8 cellular contexts compared by ENCODE assay signal in the genomic region with DNA sequence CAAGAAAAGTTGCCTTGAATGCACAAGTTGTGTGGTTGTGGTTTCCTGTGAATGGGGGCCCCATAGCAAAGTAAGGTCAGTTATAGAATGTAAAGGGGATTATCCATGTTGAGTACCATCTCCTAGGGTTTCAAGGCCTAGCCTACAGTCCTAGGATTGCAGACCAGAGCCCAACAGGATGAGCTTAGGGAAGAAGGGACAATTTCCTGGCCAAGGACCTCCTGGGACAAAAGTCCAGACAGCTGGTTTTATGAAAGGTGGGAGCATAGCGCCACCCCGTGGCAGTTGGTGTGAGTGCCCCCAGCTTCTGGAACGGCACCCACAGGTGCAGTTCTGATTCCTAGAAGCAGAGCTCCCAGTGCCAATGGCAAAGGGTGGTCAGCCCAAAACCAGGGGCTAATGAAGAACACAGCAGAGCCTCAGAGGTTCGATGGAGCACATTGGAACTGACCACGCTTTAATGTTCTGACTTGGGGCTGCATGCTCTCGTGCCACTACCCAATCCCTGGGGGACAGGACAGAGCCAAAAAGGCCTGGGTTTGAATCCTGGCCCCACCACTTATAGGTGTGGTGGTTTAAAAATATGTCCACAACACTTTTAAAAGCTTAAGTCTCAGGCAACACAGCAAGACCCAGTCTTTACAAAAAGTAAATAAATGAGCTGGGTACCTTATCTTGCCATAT. TPM values are rescaled to one million over a fixed set of nuclear protein-coding genes. Genes with fewer than 3 reads are reported as not detected.
A peak's percentile ranks its signal among the peaks of the same experiment; 100 is the strongest.
DNase-seq lines count a peak whose midpoint lies in the region; ATAC-seq and TF ChIP-seq lines count a peak whose summit lies in the region.

No MANE protein-coding gene starts in this region.

- H3K27ac Mint-ChIP-seq in H9 = peak overlapping the region in 2 of 3 experiments; percentile 74 to 86; a peak in 1 of 7 replicates
- H3K27ac Mint-ChIP-seq in naive B cell = no peak overlapping the region
- no peak overlapping the region for H3K27ac Mint-ChIP-seq in stimulated activated effector memory CD8-positive, alpha-beta T cell treated with anti-CD3 and anti-CD28 coated beads, Interleukin-12 subunit alpha, Interleukin-12 subunit beta, amount 100 ng/mL, for 72 hours

- H2BK15ac ChIP-seq in H9 (ENCODE audit: low read depth, low read length) = no peak overlapping the region

- H3K79me1 ChIP-seq in H9 (ENCODE audit: insufficient read depth, low read depth, low read length, poor library complexity, severe bottlenecking) = no peaks in the 10 kb centered on the region

- H3K18ac ChIP-seq in H9 (ENCODE audit: insufficient read length, low read depth, low read length) = no peak overlapping the region

- no peak overlapping the region for H3K14ac ChIP-seq in H9 (ENCODE audit: insufficient read depth, low read length)

- H3K4me3 Mint-ChIP-seq in H9 (no peak overlapping the region), naive B cell (peak overlapping the region in 1 of 8 donors; percentile 15)
- peak overlapping the region; percentile 16 for H3K4me3 Mint-ChIP-seq in stimulated activated effector memory CD8-positive, alpha-beta T cell treated with anti-CD3 and anti-CD28 coated beads, Interleukin-12 subunit alpha, Interleukin-12 subunit beta, amount 100 ng/mL, for 72 hours

- H3K4me3 ChIP-seq in BLaER1 = no peak overlapping the region

- H3K23me2 ChIP-seq in H9 (ENCODE audit: insufficient read length, low read depth, low read length, poor library complexity, severe bottlenecking) = no peaks in the 10 kb centered on the region

- no peak overlapping the region for H3T11ph ChIP-seq in H9 (ENCODE audit: low read length)

- H3K79me2 ChIP-seq in H9 (ENCODE audit: insufficient read depth, low read length) = no peaks in the 10 kb centered on the region

- H3K4me1 Mint-ChIP-seq in H9 (peaks cover 2% of the 10 kb centered on the region in 2 experiments; a peak in 2 of 4 replicates), naive B cell (peaks cover 8 to 12% (median 10%) of the 10 kb centered on the region in 3 donors)
- H3K4me1 Mint-ChIP-seq in stimulated activated effector memory CD8-positive, alpha-beta T cell treated with anti-CD3 and anti-CD28 coated beads, Interleukin-12 subunit alpha, Interleukin-12 subunit beta, amount 100 ng/mL, for 72 hours = peaks cover 10% of the 10 kb centered on the region

- no peak overlapping the region for H2AK5ac ChIP-seq in H9 (ENCODE audit: insufficient read length, low read length)

- peak; percentile 96 for TF ChIP-seq CTCF in H9 (conservative IDR thresholded peaks at IDR 0.05)

- H3K9me3 ChIP-seq in BLaER1 (peaks cover 7% of the 10 kb centered on the region; the same call in 1 of the 2 replicates), H9 (ENCODE audit: control insufficient read depth, low read depth, low read length) (no peaks in the 10 kb centered on the region)

- H3K27ac ChIP-seq in BLaER1 (no peak overlapping the region), H9 (ENCODE audit: insufficient read length, low read depth, low read length) (no peak overlapping the region)

- H2BK5ac ChIP-seq in H9 (ENCODE audit: insufficient read length, low read length) = no peak overlapping the region

- no CpG with 5 or more reads among the region's 6 CpGs for WGBS in H9 (ENCODE audit: extremely low coverage, insufficient read length, low lambda C conversion rate)

- no peak for TF ChIP-seq POLR2A in erythroblast (IDR thresholded peaks at IDR 0.05; ENCODE audit: low read length)

- no peak overlapping the region for H4K91ac ChIP-seq in H9 (ENCODE audit: insufficient read length, low read depth, low read length)

- H3K9ac ChIP-seq in BLaER1 (no peak overlapping the region), H9 (ENCODE audit: extremely low read depth, insufficient read length, low read length) (no peak overlapping the region)

- H3K9me3 Mint-ChIP-seq in H9 = no peaks in the 10 kb centered on the region
- H3K9me3 Mint-ChIP-seq in naive B cell = no peaks in the 10 kb centered on the region
- no peaks in the 10 kb centered on the region for H3K9me3 Mint-ChIP-seq in stimulated activated effector memory CD8-positive, alpha-beta T cell treated with anti-CD3 and anti-CD28 coated beads, Interleukin-12 subunit alpha, Interleukin-12 subunit beta, amount 100 ng/mL, for 72 hours

- H3K56ac ChIP-seq in H9 (ENCODE audit: insufficient read length, low read depth, low read length) = no peak overlapping the region

- H3K4ac ChIP-seq in H9 (ENCODE audit: low read depth, low read length) = no peak overlapping the region

- H3K4me2 ChIP-seq in BLaER1 (peak overlapping the region; percentile 44), H9 (ENCODE audit: insufficient read depth, insufficient read length, low read length) (no peak overlapping the region)

- H3K4me1 ChIP-seq in BLaER1 (peaks cover 22% of the 10 kb centered on the region), H9 (ENCODE audit: insufficient read depth, low read length) (no peaks in the 10 kb centered on the region)

- H4K20me1 ChIP-seq in BLaER1 (peaks cover 7% of the 10 kb centered on the region; the same call in 1 of the 2 replicates), H9 (ENCODE audit: control insufficient read depth, insufficient read depth, insufficient read length) (no peaks in the 10 kb centered on the region)

- H2BK120ac ChIP-seq in H9 (ENCODE audit: low read depth, low read length, poor library complexity, severe bottlenecking) = no peak overlapping the region

- no peak overlapping the region for H2BK20ac ChIP-seq in H9 (ENCODE audit: low read depth, low read length, poor library complexity, severe bottlenecking)

- H3K36me3 Mint-ChIP-seq in H9 (ENCODE audit: insufficient read depth in 1 of 3, low read depth in 3 of 3) (peaks cover 20 to 45% (median 31%) of the 10 kb centered on the region in 3 experiments), naive B cell (peaks cover 16 to 18% of the 10 kb centered on the region in 2 donors)
- H3K36me3 Mint-ChIP-seq in stimulated activated effector memory CD8-positive, alpha-beta T cell treated with anti-CD3 and anti-CD28 coated beads, Interleukin-12 subunit alpha, Interleukin-12 subunit beta, amount 100 ng/mL, for 72 hours = peaks cover 57% of the 10 kb centered on the region

- H4K5ac ChIP-seq in H9 (ENCODE audit: insufficient read length, low read depth, low read length) = no peak overlapping the region

- no peak overlapping the region for H2BK12ac ChIP-seq in H9 (ENCODE audit: insufficient read length, low read depth, low read length)

- H2AFZ ChIP-seq in H9 (ENCODE audit: low read length) = no peak overlapping the region

- DNase-seq in H9 = peak; percentile 71
- peak; percentile 18 for DNase-seq in NCI-H82 treated with DMSO at 0.1 percent for 48 hours (lab: John Stamatoyannopoulos, UW; ENCODE audit: unreplicated experiment)
- peak; percentile 74 for DNase-seq in activated CD8-positive, alpha-beta memory T cell treated with anti-CD3 and anti-CD28 coated beads, Interleukin-2, amount 50 U/mL, for 4 hours
- peak; percentile 70 to 88 for DNase-seq in erythroblast (lab: John Stamatoyannopoulos, UW)
- peak; percentile 37 for DNase-seq in naive B cell
- DNase-seq in stimulated activated effector memory CD8-positive, alpha-beta T cell treated with anti-CD3 and anti-CD28 coated beads, Interleukin-12 subunit alpha, Interleukin-12 subunit beta, amount 100 ng/mL, for 72 hours (ENCODE audit: low spot score in 2 of 2) = peak; percentile 64 to 87

- no peak overlapping the region for H4K8ac ChIP-seq in H9 (replicated peaks; ENCODE audit: insufficient read length, low read depth, low read length)

- peaks cover 82% of the 10 kb centered on the region for H3K36me3 ChIP-seq in BLaER1

- H3K23ac ChIP-seq in H9 (ENCODE audit: insufficient read length, low read depth, low read length) = no peak overlapping the region

- H3K27me3 Mint-ChIP-seq in H9 (ENCODE audit: low read depth) (no peaks in the 10 kb centered on the region), naive B cell (no peaks in the 10 kb centered on the region)

- H3K27me3 ChIP-seq in BLaER1 (no peaks in the 10 kb centered on the region), H9 (ENCODE audit: insufficient read depth, low read length) (no peaks in the 10 kb centered on the region)

- ATAC-seq in naive B cell (ENCODE audit: low read depth in 2 of 2) (no peak), HG03520 (IDR thresholded peaks at IDR 0.05; ENCODE audit: unreplicated experiment) (no peak)
- peak; percentile 66 for ATAC-seq in stimulated activated effector memory CD8-positive, alpha-beta T cell treated with anti-CD3 and anti-CD28 coated beads, Interleukin-12 subunit alpha, Interleukin-12 subunit beta, amount 100 ng/mL, for 72 hours

RNA-seq across cellular contexts. Expression of a gene that starts 25.8 kb away (rescaled TPM):
- total RNA-seq in H9 (2021) = 23.2 and 30.0 TPM in 2 replicates
- polyA plus RNA-seq in naive B cell (ENCODE audit: low read depth in 6 of 6) = 10 to 100 TPM; 31.7 to 37.2 (median 35.2) TPM

RNA-seq across cellular contexts. Expression of a gene that starts 27.6 kb away (rescaled TPM):
- total RNA-seq in H9 (2021) = 35.1 and 38.7 TPM in 2 replicates
- 10 to 100 TPM; 61.3 to 89.8 (median 65.3) TPM for polyA plus RNA-seq in naive B cell (ENCODE audit: low read depth in 6 of 6)

RNA-seq across cellular contexts. Expression of a gene that starts 27.7 kb away (rescaled TPM):
- total RNA-seq in H9 (2021) = 257 and 260 TPM in 2 replicates
- 100 to 1,000 TPM; 128 to 211 (median 147) TPM for polyA plus RNA-seq in naive B cell (ENCODE audit: low read depth in 6 of 6)

Comparison
In these comparisons a context has a peak if more than half of its experiments do, and no peak if none do; other contexts are left out.
1. DNase-seq: peak in every context shown above with its lines; median percentile 79 in erythroblast; 76 in stimulated activated effector memory CD8-positive, alpha-beta T cell treated with anti-CD3 and anti-CD28 coated beads, Interleukin-12 subunit alpha, Interleukin-12 subunit beta, amount 100 ng/mL, for 72 hours; 74 in activated CD8-positive, alpha-beta memory T cell treated with anti-CD3 and anti-CD28 coated beads, Interleukin-2, amount 50 U/mL, for 4 hours; 71 in H9; 37 in naive B cell; 18 in NCI-H82 treated with DMSO at 0.1 percent for 48 hours.
2. H3K27ac Mint-ChIP-seq: peak in H9 (2 of 3); none in naive B cell (0 of 6) and stimulated activated effector memory CD8-positive, alpha-beta T cell treated with anti-CD3 and anti-CD28 coated beads, Interleukin-12 subunit alpha, Interleukin-12 subunit beta, amount 100 ng/mL, for 72 hours (single experiment).